ENCODE assay signal across 8 cellular contexts in genomic region chr14:61470954-61471279, GRCh38.
DNase-seq lines count a peak whose midpoint lies in the region; ATAC-seq and TF ChIP-seq lines count a peak whose summit lies in the region.

No MANE protein-coding gene starts in this region.

- no peak overlapping the region for H3K9ac ChIP-seq in OCI-LY3 (ENCODE audit: low read length)

- peak overlapping the region; percentile 29 for H3K27ac Mint-ChIP-seq in dendritic cell treated with granulocyte-macrophage colony-stimulating factor and Interleukin-4, amounts not matched to agents 40 ng/mL and 50 ng/mL, for 4 days

- H3K36me3 ChIP-seq in BE2C (no peaks in the 10 kb centered on the region), OCI-LY3 (replicated peaks; ENCODE audit: low read depth, low read length) (no peaks in the 10 kb centered on the region), neutrophil (no peaks in the 10 kb centered on the region)

- no peaks in the 10 kb centered on the region for H3K27me3 ChIP-seq in BE2C
- peaks cover 12% of the 10 kb centered on the region; the same call in 1 of the 2 replicates for H3K27me3 ChIP-seq in OCI-LY3 (ENCODE audit: low read depth, low read length)
- no peaks in the 10 kb centered on the region for H3K27me3 ChIP-seq in neutrophil

- H2AFZ ChIP-seq in OCI-LY3 (ENCODE audit: low read depth, low read length): no peak overlapping the region

- H3K4me3 Mint-ChIP-seq in dendritic cell treated with granulocyte-macrophage colony-stimulating factor and Interleukin-4, amounts not matched to agents 40 ng/mL and 50 ng/mL, for 4 days: no peak overlapping the region

- no peaks in the 10 kb centered on the region for H3K27me3 Mint-ChIP-seq in dendritic cell treated with granulocyte-macrophage colony-stimulating factor and Interleukin-4, amounts not matched to agents 40 ng/mL and 50 ng/mL, for 4 days

- DNase-seq in BE2C (no peak), HEK293T (ENCODE audit: extremely low spot score) (no peak), GOT3 (lab: John Stamatoyannopoulos, UW) (no peak), kidney tubule cell (ENCODE audit: low spot score) (no peak)

- H3K9me3 ChIP-seq in BE2C (no peaks in the 10 kb centered on the region), OCI-LY3 (ENCODE audit: insufficient read depth, low read length) (no peaks in the 10 kb centered on the region), neutrophil (no peaks in the 10 kb centered on the region)

- peak overlapping the region; percentile 57 for H3K4me3 ChIP-seq in BE2C (ENCODE audit: low read depth, low read length)
- H3K4me3 ChIP-seq in OCI-LY3 (ENCODE audit: low read length): peak overlapping the region; percentile 78; the same call in 1 of the 2 replicates
- H3K4me3 ChIP-seq in neutrophil (ENCODE audit: low read depth in 1 of 2, low read length in 1 of 2): no peak overlapping the region

- H3K4me1 ChIP-seq in BE2C: peaks cover 24% of the 10 kb centered on the region
- H3K4me1 ChIP-seq in OCI-LY3 (ENCODE audit: low read length): peaks cover 18% of the 10 kb centered on the region
- peaks cover 60 to 66% of the 10 kb centered on the region in 2 experiments for H3K4me1 ChIP-seq in neutrophil (ENCODE audit: control insufficient read depth in 1 of 2, insufficient read depth in 1 of 2, low read depth in 1 of 2, low read length in 1 of 2)

- no peaks in the 10 kb centered on the region for H3K9me3 Mint-ChIP-seq in dendritic cell treated with granulocyte-macrophage colony-stimulating factor and Interleukin-4, amounts not matched to agents 40 ng/mL and 50 ng/mL, for 4 days

- no peak for TF ChIP-seq CTCF in BE2C (IDR thresholded peaks at IDR 0.05; ENCODE audit: low read depth, low read length)
- no peak for TF ChIP-seq CTCF in OCI-LY3 (IDR thresholded peaks at IDR 0.05; ENCODE audit: low read depth, low read length)
- no peak for TF ChIP-seq CTCF in neutrophil (IDR thresholded peaks at IDR 0.05)

- no peak overlapping the region for H3K27ac ChIP-seq in OCI-LY3 (ENCODE audit: low read length)
- H3K27ac ChIP-seq in neutrophil: peak overlapping the region; percentile 100

- CTCF ChIA-PET in HEK293T (lab: Yijun Ruan, JAX): interaction anchor here (0.6 to 1.7 kb wide), 10 partner anchors 13 to 366 kb away, joined by 3 to 4 read pairs (median 3); no protein-coding TSS in a partner anchor

- POLR2A ChIA-PET in HEK293T (lab: Yijun Ruan, JAX): interaction anchor here (1.0 to 2.5 kb wide), 2 partner anchors 224 to 291 kb away, joined by 3 to 9 read pairs; partner anchors contain the start of genes HIF1A and SNAPC1

- H3K4me2 ChIP-seq in OCI-LY3 (ENCODE audit: low read length): peak overlapping the region; percentile 87

- ATAC-seq in HG02588 (IDR thresholded peaks at IDR 0.05; ENCODE audit: unreplicated experiment): no peak

- H3K79me2 ChIP-seq in OCI-LY3 (ENCODE audit: low read length): no peaks in the 10 kb centered on the region

- intact Hi-C loops in dendritic cell treated with granulocyte-macrophage colony-stimulating factor and Interleukin-4, amounts not matched to agents 40 ng/mL and 50 ng/mL, for 4 days (cut with micrococcal nuclease): no loop called here

- no peaks in the 10 kb centered on the region for H4K20me1 ChIP-seq in OCI-LY3 (ENCODE audit: insufficient read depth, low read length)

- no peaks in the 10 kb centered on the region for H3K36me3 Mint-ChIP-seq in dendritic cell treated with granulocyte-macrophage colony-stimulating factor and Interleukin-4, amounts not matched to agents 40 ng/mL and 50 ng/mL, for 4 days (ENCODE audit: low read depth)

- H3K4me1 Mint-ChIP-seq in dendritic cell treated with granulocyte-macrophage colony-stimulating factor and Interleukin-4, amounts not matched to agents 40 ng/mL and 50 ng/mL, for 4 days (ENCODE audit: low read depth): peaks cover 60% of the 10 kb centered on the region

TF ChIP-seq in HEK293T, 16 proteins besides CTCF, POLR2A, EP300 and RAD21:
- TF ChIP-seq ARNT (IDR thresholded peaks at IDR 0.05): no peak

Comparison
In these comparisons a context has a peak if more than half of its experiments do, and no peak if none do; other contexts are left out.
1. H3K4me3 ChIP-seq: peak in BE2C (single experiment) and OCI-LY3 (single experiment); none in neutrophil (0 of 2).